23 cellular contexts compared by ENCODE assay signal in the genomic region with DNA sequence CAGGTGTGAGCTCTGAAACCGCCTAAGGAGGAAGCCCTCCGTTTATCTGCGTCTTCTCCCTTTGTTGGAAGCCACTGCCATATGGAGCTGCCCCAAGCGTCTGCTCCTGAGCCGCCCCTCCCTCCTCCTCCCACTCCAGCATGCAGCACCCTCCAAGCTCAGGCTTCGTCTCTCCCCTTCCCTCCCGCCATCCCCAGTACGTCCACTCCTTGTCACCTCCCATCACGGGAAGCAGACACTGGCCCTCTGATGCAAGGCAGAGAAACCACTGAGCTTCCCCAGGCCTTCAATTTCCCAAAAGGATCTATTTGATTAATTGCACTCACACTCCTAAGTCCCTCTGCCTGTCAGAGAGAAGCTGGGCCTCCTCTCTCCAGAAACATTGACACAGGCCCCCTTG. TPM values are rescaled to one million over a fixed set of nuclear protein-coding genes. Genes with fewer than 3 reads are reported as not detected.
DNase-seq lines count a peak whose midpoint lies in the region; ATAC-seq and TF ChIP-seq lines count a peak whose summit lies in the region.
"Had no signal": no experiment of that assay in that cellular context is flagged by ENCODE, and none has a peak within 500 bp of the region (broad histone marks: within the 10 kb centered on the region; RNA-seq: fewer than 3 reads in every experiment).

No MANE protein-coding gene starts in this region.

- DNase-seq in DMS 273 (lab: John Stamatoyannopoulos, UW; ENCODE audit: unreplicated experiment): peak; percentile 61
- no peak for DNase-seq in DMS 273 treated with DMSO at 0.1 percent for 48 hours (lab: John Stamatoyannopoulos, UW)
- no peak for DNase-seq in Panc1 (ENCODE audit: low read depth, low spot score)
- DNase-seq in hepatocyte (ENCODE audit: low spot score): no peak
- DNase-seq in HuH-7 (ENCODE audit: low spot score): no peak
- DNase-seq in middle frontal gyrus (ENCODE audit: extremely low spot score, low spot score): no peak
- DNase-seq: 8988T; activated CD4-positive, alpha-beta memory T cell treated with anti-CD3 and anti-CD28 coated beads, Interleukin-2, amount 10 ng/mL, durations not matched to agents 7 days and 5 days; activated naive CD4-positive, alpha-beta T cell treated with Interleukin-2 at 50 U/mL for 16 hours; activated T-cell treated with anti-CD3 and anti-CD28 coated beads, Interleukin-2, amount 50 U/mL, for 24 hours; amniotic stem cell; COR-L47; erythroblast; left cardiac atrium; NCI-H1417 treated with DMSO at 0.1 percent for 48 hours; NCI-H226; NK-92 treated with Interleukin-12 subunit alpha and Interleukin-12 subunit beta, amount 100 ng/mL, for 24 hours; psoas muscle; stimulated activated CD4-positive, alpha-beta T cell treated with anti-CD3 and anti-CD28 coated beads, Interleukin-4, amount 100 ng/mL, for 24 hours; stimulated activated naive CD8-positive, alpha-beta T cell treated with anti-CD3 and anti-CD28 coated beads, Interleukin-15, amount 100 ng/mL, for 72 hours; T-helper 2 cell had no signal

- H3K4me1 ChIP-seq in Panc1 (ENCODE audit: control insufficient read depth, insufficient read depth, low read length) (peaks cover 8% of the 10 kb centered on the region), hepatocyte (ENCODE audit: insufficient read depth) (peaks cover 11% of the 10 kb centered on the region), stomach smooth muscle (ENCODE audit: control insufficient read depth, insufficient read depth, low read length) (peaks cover 7% of the 10 kb centered on the region)
- H3K4me1 ChIP-seq: psoas muscle had no signal

- no peaks in the 10 kb centered on the region for H3K9me2 ChIP-seq in hepatocyte (replicated peaks; ENCODE audit: insufficient read depth)

- H3K27ac ChIP-seq in Panc1 (ENCODE audit: low read length) (0 out of 2 replicates have a peak overlapping the region, but pooled peaks have one; percentile 23), hepatocyte (peak overlapping the region; percentile 20), stomach smooth muscle (ENCODE audit: low read length) (peak overlapping the region; percentile 6)
- H3K27ac ChIP-seq: psoas muscle had no signal

- POLR2A ChIA-PET in Panc1 (lab: Charles Lee): no interaction called here

- in situ Hi-C loops in Panc1 (cut with HindIII; ENCODE audit: low pct_unique_long_range_greater_than_20kb, low sequenced_read_pairs): no loop called here

- no peaks in the 10 kb centered on the region for H3K79me2 ChIP-seq in hepatocyte

- ATAC-seq in Panc1 (no peak), HG03097 (IDR thresholded peaks at IDR 0.05; ENCODE audit: low FRiP score, unreplicated experiment) (no peak)
- ATAC-seq: psoas muscle; stimulated activated naive CD8-positive, alpha-beta T cell treated with anti-CD3 and anti-CD28 coated beads, Interleukin-15, amount 100 ng/mL, for 72 hours had no signal

- H3K36me3 ChIP-seq in Panc1 (ENCODE audit: control insufficient read depth, insufficient read depth, low read length): no peaks in the 10 kb centered on the region
- no peaks in the 10 kb centered on the region for H3K36me3 ChIP-seq in hepatocyte (replicated peaks; ENCODE audit: insufficient read depth, low read depth)
- peaks cover 13 to 17% of the 10 kb centered on the region in 2 donors for H3K36me3 ChIP-seq in stomach smooth muscle (ENCODE audit: control insufficient read depth in 2 of 2, insufficient read depth in 2 of 2, low read length in 2 of 2)

- intact Hi-C loops in Panc1 (cut with micrococcal nuclease; ENCODE audit: unreplicated experiment): no loop called here

- H3K9me3 ChIP-seq in Panc1 (ENCODE audit: control insufficient read depth, insufficient read depth, low read depth, low read length): no peaks in the 10 kb centered on the region
- no peaks in the 10 kb centered on the region for H3K9me3 ChIP-seq in hepatocyte (ENCODE audit: low read depth)
- no peaks in the 10 kb centered on the region for H3K9me3 ChIP-seq in stomach smooth muscle (ENCODE audit: control insufficient read depth in 2 of 2, low read length in 2 of 2)
- H3K9me3 ChIP-seq: psoas muscle had no signal

- TF ChIP-seq CTCF in Panc1 (IDR thresholded peaks at IDR 0.05): no peak
- TF ChIP-seq CTCF in hepatocyte (IDR thresholded peaks at IDR 0.05; ENCODE audit: poor library complexity): no peak

- H3K27me3 ChIP-seq in Panc1 (ENCODE audit: control insufficient read depth, insufficient read depth, low read length): no peaks in the 10 kb centered on the region
- no peaks in the 10 kb centered on the region for H3K27me3 ChIP-seq in hepatocyte
- no peaks in the 10 kb centered on the region for H3K27me3 ChIP-seq in stomach smooth muscle (ENCODE audit: control insufficient read depth in 1 of 2, insufficient read depth in 2 of 2, low read length in 2 of 2)

- no peaks in the 10 kb centered on the region for H4K20me1 ChIP-seq in hepatocyte (ENCODE audit: insufficient read depth, poor library complexity, severe bottlenecking)

- no peak overlapping the region for H2AFZ ChIP-seq in hepatocyte

- H3K4me2 ChIP-seq in hepatocyte: no peak overlapping the region

- CTCF ChIA-PET in Panc1 (lab: Charles Lee): interaction anchor here (0.9 kb wide), 1 partner anchor 25 kb away, joined by 3 read pairs; no protein-coding TSS in a partner anchor

- no TSS peak for BruUV-seq in Panc1 (replicated peaks; lab: Mats Ljungman, UMichigan)

- no peak overlapping the region for H3K9ac ChIP-seq in stomach smooth muscle (ENCODE audit: low read length in 2 of 2)

- WGBS in hepatocyte (ENCODE audit: low lambda C conversion rate, missing lambda C conversion rate): 46% methylated on average over 9 of the region's 9 CpGs

- H3K4me3 ChIP-seq in Panc1 (ENCODE audit: low read depth in 2 of 2, low read length in 2 of 2) (no peak overlapping the region), hepatocyte (no peak overlapping the region), stomach smooth muscle (ENCODE audit: low read length in 2 of 2) (no peak overlapping the region)
- H3K4me3 ChIP-seq: psoas muscle had no signal

RNA-seq across cellular contexts. Expression of a gene that starts 52.5 kb away (rescaled TPM):
- 16.9 TPM for total RNA-seq in Panc1 (2021; ENCODE audit: unreplicated experiment)
- 14.6 TPM for polyA plus RNA-seq in Panc1 (2012; ENCODE audit: insufficient read length)
- total RNA-seq in hepatocyte: 1.0 and 2.2 TPM in 2 replicates
- polyA plus RNA-seq in hepatocyte: 0.75 and 1.7 TPM in 2 replicates
